35 cellular contexts compared by ENCODE assay signal in genomic region chr19:54665530-54665929, GRCh38. TPM values are rescaled to one million over a fixed set of nuclear protein-coding genes. Genes with fewer than 3 reads are reported as not detected.
"Had no signal": no experiment of that assay in that cellular context is flagged by ENCODE, and none has a peak within 500 bp of the region (broad histone marks: within the 10 kb centered on the region; RNA-seq: fewer than 3 reads in every experiment).

No MANE protein-coding gene starts in this region.

- H3K36me3 ChIP-seq: ascending aorta, breast epithelium, cardiac muscle cell, colonic mucosa, esophagus squamous epithelium, gastroesophageal sphincter had no signal

- H3K4me1 ChIP-seq: ascending aorta, breast epithelium, colonic mucosa, esophagus squamous epithelium, gastroesophageal sphincter had no signal

- H3K9me3 ChIP-seq: ascending aorta, breast epithelium, colonic mucosa, esophagus squamous epithelium had no signal

- H3K9me3 Mint-ChIP-seq: activated CD4-positive, alpha-beta T cell treated with anti-CD3 and anti-CD28 coated beads, Interleukin-2, amount 10 ng/mL, durations not matched to agents 7 days and 5 days had no signal

- H3K4me3 Mint-ChIP-seq: activated CD4-positive, alpha-beta memory T cell treated with anti-CD3 and anti-CD28 coated beads, Interleukin-2, amount 10 ng/mL, durations not matched to agents 7 days and 5 days; activated CD4-positive, alpha-beta T cell treated with anti-CD3 and anti-CD28 coated beads, Interleukin-2, amount 10 ng/mL, durations not matched to agents 7 days and 5 days; activated naive CD4-positive, alpha-beta T cell treated with anti-CD3 and anti-CD28 coated beads, Interleukin-2, amount 10 ng/mL, durations not matched to agents 7 days and 5 days; activated naive CD8-positive, alpha-beta T cell treated with anti-CD3 and anti-CD28 coated beads, Interleukin-2, amount 10 ng/mL, durations not matched to agents 7 days and 5 days; activated T-cell treated with anti-CD3 and anti-CD28 coated beads, Interleukin-2, amount 50 U/mL, for 24 hours; activated T-cell treated with anti-CD3 and anti-CD28 coated beads, Interleukin-2, amount 50 U/mL, for 72 hours; brain; endodermal cell; WTC11 had no signal

- H3K4me3 ChIP-seq: ascending aorta, breast epithelium, cardiac muscle cell, colonic mucosa, dorsolateral prefrontal cortex, esophagus squamous epithelium, gastroesophageal sphincter had no signal

- H3K27ac ChIP-seq: ascending aorta, breast epithelium, cardiac muscle cell, colonic mucosa, dorsolateral prefrontal cortex, esophagus squamous epithelium, gastroesophageal sphincter, VCaP had no signal

- H3K27me3 ChIP-seq: ascending aorta, cardiac muscle cell, colonic mucosa had no signal

- DNase-seq: activated CD4-positive, alpha-beta memory T cell treated with anti-CD3 and anti-CD28 coated beads, Interleukin-2, amount 10 ng/mL, durations not matched to agents 7 days and 5 days; activated CD4-positive, alpha-beta T cell treated with anti-CD3 and anti-CD28 coated beads for 1 hour; activated CD4-positive, alpha-beta T cell treated with anti-CD3 and anti-CD28 coated beads for 4 hours; activated CD4-positive, alpha-beta T cell treated with anti-CD3 and anti-CD28 coated beads, Interleukin-2, amount 10 ng/mL, durations not matched to agents 7 days and 5 days; activated CD4-positive, alpha-beta T cell treated with anti-CD3 and anti-CD28 coated beads, Interleukin-2, amount 50 U/mL, for 4 hours; activated CD8-positive, alpha-beta memory T cell treated with anti-CD3 and anti-CD28 coated beads, Interleukin-2, amount 50 U/mL, for 48 hours; activated gamma-delta T cell; activated naive CD4-positive, alpha-beta T cell; activated naive CD4-positive, alpha-beta T cell treated with anti-CD3 and anti-CD28 coated beads, Interleukin-2, amount 10 ng/mL, durations not matched to agents 7 days and 5 days; activated naive CD8-positive, alpha-beta T cell treated with anti-CD3 and anti-CD28 coated beads, Interleukin-2, amount 10 ng/mL, durations not matched to agents 7 days and 5 days; activated T-cell treated with anti-CD3 and anti-CD28 coated beads for 4 hours; activated T-cell treated with anti-CD3 and anti-CD28 coated beads, Interleukin-2, amount 50 U/mL, for 24 hours; activated T-cell treated with anti-CD3 and anti-CD28 coated beads, Interleukin-2, amount 50 U/mL, for 72 hours; central memory CD4-positive, alpha-beta T cell; cerebellar nuclear complex; colonic mucosa; dorsolateral prefrontal cortex; effector memory CD4-positive, alpha-beta T cell; endodermal cell; erythroblast; esophagus squamous epithelium; foreskin melanocyte; T-helper 2 cell had no signal

- H3K4me1 Mint-ChIP-seq: activated CD4-positive, alpha-beta memory T cell treated with anti-CD3 and anti-CD28 coated beads, Interleukin-2, amount 10 ng/mL, durations not matched to agents 7 days and 5 days; activated CD4-positive, alpha-beta T cell treated with anti-CD3 and anti-CD28 coated beads, Interleukin-2, amount 10 ng/mL, durations not matched to agents 7 days and 5 days; activated naive CD4-positive, alpha-beta T cell treated with anti-CD3 and anti-CD28 coated beads, Interleukin-2, amount 10 ng/mL, durations not matched to agents 7 days and 5 days; activated naive CD8-positive, alpha-beta T cell treated with anti-CD3 and anti-CD28 coated beads, Interleukin-2, amount 10 ng/mL, durations not matched to agents 7 days and 5 days; brain; endodermal cell; WTC11 had no signal

- H3K27ac Mint-ChIP-seq: activated CD4-positive, alpha-beta memory T cell treated with anti-CD3 and anti-CD28 coated beads, Interleukin-2, amount 10 ng/mL, durations not matched to agents 7 days and 5 days; activated CD4-positive, alpha-beta T cell treated with anti-CD3 and anti-CD28 coated beads, Interleukin-2, amount 10 ng/mL, durations not matched to agents 7 days and 5 days; activated naive CD4-positive, alpha-beta T cell treated with anti-CD3 and anti-CD28 coated beads, Interleukin-2, amount 10 ng/mL, durations not matched to agents 7 days and 5 days; activated naive CD4-positive, alpha-beta T cell treated with anti-CD3 and anti-CD28 coated beads, Interleukin-2, amount 50 U/mL, for 72 hours; activated naive CD8-positive, alpha-beta T cell treated with anti-CD3 and anti-CD28 coated beads, Interleukin-2, amount 10 ng/mL, durations not matched to agents 7 days and 5 days; activated T-cell treated with anti-CD3 and anti-CD28 coated beads, Interleukin-2, amount 50 U/mL, for 24 hours; activated T-cell treated with anti-CD3 and anti-CD28 coated beads, Interleukin-2, amount 50 U/mL, for 72 hours; brain; endodermal cell; WTC11 had no signal

- H3K36me3 Mint-ChIP-seq: activated naive CD4-positive, alpha-beta T cell treated with anti-CD3 and anti-CD28 coated beads, Interleukin-2, amount 10 ng/mL, durations not matched to agents 7 days and 5 days; activated naive CD8-positive, alpha-beta T cell treated with anti-CD3 and anti-CD28 coated beads, Interleukin-2, amount 10 ng/mL, durations not matched to agents 7 days and 5 days; brain had no signal

- H3K27me3 Mint-ChIP-seq: activated naive CD8-positive, alpha-beta T cell treated with anti-CD3 and anti-CD28 coated beads, Interleukin-2, amount 10 ng/mL, durations not matched to agents 7 days and 5 days had no signal

- ATAC-seq: activated naive CD4-positive, alpha-beta T cell treated with anti-CD3 and anti-CD28 coated beads, Interleukin-2, amount 50 U/mL, for 72 hours; activated T-cell treated with anti-CD3 and anti-CD28 coated beads, Interleukin-2, amount 50 U/mL, for 72 hours; gastroesophageal sphincter; WTC11 had no signal

RNA-seq across cellular contexts. Expression of gene LILRB4, which starts 2.7 kb away (rescaled TPM):
- total RNA-seq: activated CD4-positive, alpha-beta memory T cell treated with anti-CD3 and anti-CD28 coated beads, Interleukin-2, amount 10 ng/mL, durations not matched to agents 7 days and 5 days; activated CD4-positive, alpha-beta T cell treated with anti-CD3 and anti-CD28 coated beads, Interleukin-2, amount 10 ng/mL, durations not matched to agents 7 days and 5 days; activated naive CD4-positive, alpha-beta T cell treated with anti-CD3 and anti-CD28 coated beads, Interleukin-2, amount 50 U/mL, for 72 hours; activated T-cell treated with anti-CD3 and anti-CD28 coated beads, Interleukin-2, amount 50 U/mL, for 72 hours; cardiac muscle cell; endodermal cell; fibroblast of lung; fibroblast of villous mesenchyme; glomerular endothelial cell; T-helper 1 cell treated with Interleukin-12 subunit alpha and Interleukin-12 subunit beta and Interleukin-4 antibody, amounts not matched to agents 30 ng/mL and 1 ng/mL, for 36 hours; WTC11 had no signal
- polyA plus RNA-seq: cardiac muscle cell, fibroblast of lung had no signal

RNA-seq across cellular contexts. Expression of gene LILRB1, which starts 35.2 kb away (rescaled TPM):
- total RNA-seq: activated CD4-positive, alpha-beta T cell treated with anti-CD3 and anti-CD28 coated beads, Interleukin-2, amount 10 ng/mL, durations not matched to agents 7 days and 5 days; cardiac muscle cell; endodermal cell; fibroblast of lung; fibroblast of villous mesenchyme; T-helper 1 cell treated with Interleukin-12 subunit alpha and Interleukin-12 subunit beta and Interleukin-4 antibody, amounts not matched to agents 30 ng/mL and 1 ng/mL, for 36 hours; WTC11 had no signal
- polyA plus RNA-seq: cardiac muscle cell, fibroblast of lung had no signal

RNA-seq across cellular contexts. Expression of gene KIR3DL3, which starts 58.7 kb away (rescaled TPM):
- total RNA-seq: activated CD4-positive, alpha-beta memory T cell treated with anti-CD3 and anti-CD28 coated beads, Interleukin-2, amount 10 ng/mL, durations not matched to agents 7 days and 5 days; activated CD4-positive, alpha-beta T cell treated with anti-CD3 and anti-CD28 coated beads, Interleukin-2, amount 10 ng/mL, durations not matched to agents 7 days and 5 days; activated naive CD4-positive, alpha-beta T cell treated with anti-CD3 and anti-CD28 coated beads, Interleukin-2, amount 50 U/mL, for 72 hours; activated naive CD8-positive, alpha-beta T cell treated with anti-CD3 and anti-CD28 coated beads, Interleukin-2, amount 10 ng/mL, durations not matched to agents 7 days and 5 days; activated T-cell treated with anti-CD3 and anti-CD28 coated beads, Interleukin-2, amount 50 U/mL, for 72 hours; ascending aorta; breast epithelium; cardiac muscle cell; colonic mucosa; dorsolateral prefrontal cortex; endodermal cell; esophagus squamous epithelium; fibroblast of lung; fibroblast of villous mesenchyme; gastroesophageal sphincter; glomerular endothelial cell; T-helper 1 cell treated with Interleukin-12 subunit alpha and Interleukin-12 subunit beta and Interleukin-4 antibody, amounts not matched to agents 30 ng/mL and 1 ng/mL, for 36 hours; WTC11 had no signal
- polyA plus RNA-seq: cardiac muscle cell, fibroblast of lung had no signal
